Comparison of ENCODE assay signal across 14 cellular contexts in the genomic region with DNA sequence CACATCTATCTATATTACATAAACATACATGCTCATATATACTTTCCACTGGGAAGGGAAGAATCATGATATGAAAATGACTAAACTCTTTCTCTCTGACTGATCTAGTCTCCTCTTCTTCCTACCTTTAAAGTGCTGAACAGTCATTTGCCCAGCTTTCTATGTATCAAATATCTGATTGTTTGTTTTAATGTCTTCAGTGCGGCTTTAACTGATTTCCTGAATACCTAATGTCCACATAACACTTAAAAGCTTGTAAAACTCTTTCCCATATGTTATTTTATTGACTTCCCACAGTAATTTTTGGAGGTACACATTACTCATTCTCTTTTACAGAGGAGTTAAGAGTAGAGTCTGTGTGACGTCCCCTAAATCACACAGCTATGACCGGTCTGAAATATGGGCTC. TPM values are rescaled to one million over a fixed set of nuclear protein-coding genes. Genes with fewer than 3 reads are reported as not detected.
DNase-seq lines count a peak whose midpoint lies in the region; ATAC-seq and TF ChIP-seq lines count a peak whose summit lies in the region.
"Had no signal": no experiment of that assay in that cellular context is flagged by ENCODE, and none has a peak within 500 bp of the region (broad histone marks: within the 10 kb centered on the region; RNA-seq: fewer than 3 reads in every experiment).

No MANE protein-coding gene starts in this region.

- no peak overlapping the region for H3K23ac ChIP-seq in mesendoderm (ENCODE audit: low read length)

- no peaks in the 10 kb centered on the region for H3K9me3 ChIP-seq in mammary epithelial cell (replicated peaks; ENCODE audit: insufficient read depth, low read length)
- H3K9me3 ChIP-seq: gastrocnemius medialis, SJCRH30 had no signal

- H3K27ac ChIP-seq in KMS-11 (peak overlapping the region; percentile 87), mammary epithelial cell (ENCODE audit: insufficient read depth, low read depth, low read length) (no peak overlapping the region), mesendoderm (ENCODE audit: low read depth, low read length) (no peak overlapping the region)
- H3K27ac ChIP-seq: gastrocnemius medialis, SJCRH30 had no signal

- no peak overlapping the region for H3K4ac ChIP-seq in mesendoderm (ENCODE audit: low read depth, low read length)

- no peak overlapping the region for H2BK120ac ChIP-seq in mesendoderm (ENCODE audit: low read depth, low read length)

- H2BK5ac ChIP-seq in mesendoderm (ENCODE audit: low read length), result no peak overlapping the region

- intact Hi-C loops in mammary epithelial cell (cut with micrococcal nuclease), result no loop called here

- H3K79me1 ChIP-seq in mesendoderm (ENCODE audit: low read length), result no peaks in the 10 kb centered on the region

- no peaks in the 10 kb centered on the region for H3K36me3 ChIP-seq in KMS-11 (ENCODE audit: insufficient read depth)
- H3K36me3 ChIP-seq in mammary epithelial cell (ENCODE audit: insufficient read depth, low read length), result no peaks in the 10 kb centered on the region
- no peaks in the 10 kb centered on the region for H3K36me3 ChIP-seq in mesendoderm (ENCODE audit: control insufficient read depth, insufficient read depth, low read length)
- H3K36me3 ChIP-seq: gastrocnemius medialis, SJCRH30 had no signal

- no peak overlapping the region for H2BK15ac ChIP-seq in mesendoderm (replicated peaks; ENCODE audit: low read depth)

- no peak overlapping the region for H3K9ac ChIP-seq in KMS-11
- H3K9ac ChIP-seq in mammary epithelial cell (ENCODE audit: insufficient read depth, low read length), result no peak overlapping the region
- no peak overlapping the region for H3K9ac ChIP-seq in mesendoderm (ENCODE audit: low read length)

- H3K4me2 ChIP-seq in KMS-11 (peak overlapping the region; percentile 47), mammary epithelial cell (ENCODE audit: insufficient read depth, low read depth, low read length) (no peak overlapping the region), mesendoderm (ENCODE audit: low read length) (no peak overlapping the region)

- peak; percentile 45 for DNase-seq in A172 (ENCODE audit: low spot score)
- peak; percentile 62 for DNase-seq in EH (ENCODE audit: low read depth)
- DNase-seq in mammary epithelial cell, result peak; percentile 30
- no peak for DNase-seq in mesendoderm
- DNase-seq in HuH-7.5 (ENCODE audit: low spot score), result no peak
- DNase-seq in NCI-H2227 treated with DMSO at 0.1 percent for 48 hours (lab: John Stamatoyannopoulos, UW), result no peak
- DNase-seq: activated CD4-positive, CD25-positive, alpha-beta regulatory T cell; NCI-H1105; NCI-H524; nucleus accumbens; SJCRH30 had no signal

- dilution Hi-C loops in mammary epithelial cell (cut with HindIII; ENCODE audit: low sequenced_read_pairs), result no loop called here

- CTCF ChIA-PET in mammary epithelial cell (lab: Charles Lee; ENCODE audit: low non-redundant PET), result no interaction called here

- H3K79me2 ChIP-seq in KMS-11 (ENCODE audit: insufficient read depth, low read depth) (no peaks in the 10 kb centered on the region), mammary epithelial cell (ENCODE audit: insufficient read depth, low read length) (no peaks in the 10 kb centered on the region), mesendoderm (ENCODE audit: control insufficient read depth, insufficient read depth, low read length) (no peaks in the 10 kb centered on the region)

- no peak overlapping the region for H4K8ac ChIP-seq in mesendoderm (ENCODE audit: low read depth, low read length)

- no peak overlapping the region for H3K18ac ChIP-seq in mesendoderm (ENCODE audit: low read length)

- BruUV-seq in mammary epithelial cell (replicated peaks; lab: Mats Ljungman, UMichigan), result no TSS peak

- H4K5ac ChIP-seq in mesendoderm (ENCODE audit: low read length), result no peak overlapping the region

- no peaks in the 10 kb centered on the region for H3K27me3 ChIP-seq in KMS-11 (ENCODE audit: insufficient read depth, low read depth)
- H3K27me3 ChIP-seq in mammary epithelial cell (ENCODE audit: insufficient read depth, low read length), result no peaks in the 10 kb centered on the region
- H3K27me3 ChIP-seq in mesendoderm (ENCODE audit: insufficient read depth, low read length, poor library complexity), result no peaks in the 10 kb centered on the region
- H3K27me3 ChIP-seq: gastrocnemius medialis, SJCRH30 had no signal

- H4K20me1 ChIP-seq in KMS-11 (ENCODE audit: insufficient read depth) (no peaks in the 10 kb centered on the region), mammary epithelial cell (ENCODE audit: insufficient read depth, low read length) (no peaks in the 10 kb centered on the region)

- no peak overlapping the region for H3K4me3 ChIP-seq in KMS-11 (IDR thresholded peaks at IDR 0.05; ENCODE audit: insufficient read depth, low read depth, low read length)
- no peak overlapping the region for H3K4me3 ChIP-seq in mammary epithelial cell (replicated peaks in 1 of 3; ENCODE audit: insufficient read depth in 1 of 3, low read depth in 2 of 3, low read length in 3 of 3)
- no peak overlapping the region for H3K4me3 ChIP-seq in mesendoderm (ENCODE audit: low read length)
- H3K4me3 ChIP-seq: gastrocnemius medialis, SJCRH30 had no signal

- H3K4me1 ChIP-seq in KMS-11 (ENCODE audit: low read depth, poor library complexity, severe bottlenecking) (peaks cover 83% of the 10 kb centered on the region), mammary epithelial cell (ENCODE audit: insufficient read depth, low read length) (peaks cover 15% of the 10 kb centered on the region), mesendoderm (ENCODE audit: control insufficient read depth, low read depth, low read length) (no peaks in the 10 kb centered on the region)
- H3K4me1 ChIP-seq: gastrocnemius medialis, SJCRH30 had no signal

- TF ChIP-seq CTCF in KMS-11 (conservative IDR thresholded peaks at IDR 0.05; ENCODE audit: low read depth, low read length) (no peak), mammary epithelial cell (conservative IDR thresholded peaks at IDR 0.05 in 1 of 2, IDR thresholded peaks at IDR 0.05 in 1 of 2; ENCODE audit: extremely low read depth in 1 of 2, insufficient read depth in 1 of 2, low read depth in 1 of 2, low read length in 2 of 2) (no peak)

- H2AFZ ChIP-seq in KMS-11 (ENCODE audit: low read depth), result no peak overlapping the region
- H2AFZ ChIP-seq in mammary epithelial cell (ENCODE audit: low read depth, low read length), result no peak overlapping the region

- in situ Hi-C loops in mammary epithelial cell (cut with MboI; ENCODE audit: low sequenced_read_pairs in 2 of 2), result loop anchor here in 1 of 2 donors (25.0 kb wide), 1 partner anchor 528 kb away; the partner anchor contains the start of gene GABRR3

- 67% methylated on average over 3 of the region's 3 CpGs for WGBS in mammary epithelial cell (ENCODE audit: low coverage, missing lambda C conversion rate)
- WGBS in mesendoderm (ENCODE audit: extremely low coverage, insufficient coverage, low lambda C conversion rate), result no CpG with 5 or more reads among the region's 3 CpGs

- H2AK5ac ChIP-seq in mesendoderm (ENCODE audit: low read length), result no peak overlapping the region

- no peak overlapping the region for H3K56ac ChIP-seq in mesendoderm (ENCODE audit: low read length)

- ATAC-seq in GM18517 (IDR thresholded peaks at IDR 0.05; ENCODE audit: unreplicated experiment), result no peak
- ATAC-seq: gastrocnemius medialis had no signal

RNA-seq across cellular contexts. Expression of gene CPOX, which starts 28.2 kb away (rescaled TPM):
- total RNA-seq in A172 (2014; rRNA removed; shearing (Covaris generic)), result 37.1 and 41.3 TPM in 2 replicates
- total RNA-seq in mammary epithelial cell, result 10 to 100 TPM; 24.3 to 25.2 TPM
- 18.8 TPM for polyA plus RNA-seq in mammary epithelial cell
- polyA minus RNA-seq in mammary epithelial cell, result 23.0 TPM
- 11.0 TPM for polyA plus RNA-seq in mesendoderm (2013, experiment 1 of 2)
- 11.1 TPM for polyA plus RNA-seq in mesendoderm (2013, experiment 2 of 2)

RNA-seq across cellular contexts. Expression of gene GPR15, which starts 33.5 kb away (rescaled TPM):
- not detected in 2 replicates for total RNA-seq in A172 (2014; rRNA removed; shearing (Covaris generic))
- not detected for total RNA-seq in mammary epithelial cell
- not detected for polyA plus RNA-seq in mammary epithelial cell
- not detected for polyA minus RNA-seq in mammary epithelial cell
- polyA plus RNA-seq in mesendoderm (2013, experiment 1 of 2), result not detected
- polyA plus RNA-seq in mesendoderm (2013, experiment 2 of 2), result not detected
- total RNA-seq: gastrocnemius medialis, SJCRH30 had no signal

RNA-seq across cellular contexts. Expression of gene CLDND1, which starts 42.5 kb away (rescaled TPM):
- 140 and 166 TPM in 2 replicates for total RNA-seq in A172 (2014; rRNA removed; shearing (Covaris generic))
- total RNA-seq in mammary epithelial cell, result 10 to 100 TPM; 76.9 to 90.0 TPM
- 72.5 TPM for polyA plus RNA-seq in mammary epithelial cell
- 43.8 TPM for polyA minus RNA-seq in mammary epithelial cell
- polyA plus RNA-seq in mesendoderm (2013, experiment 1 of 2), result 104 TPM
- polyA plus RNA-seq in mesendoderm (2013, experiment 2 of 2), result 110 TPM

Comparison
In these comparisons a context has a peak if more than half of its experiments do, and no peak if none do; other contexts are left out.
1. DNase-seq: peak in A172 (single experiment), EH (single experiment) and mammary epithelial cell (single experiment); none in mesendoderm (single experiment), HuH-7.5 (single experiment) and NCI-H2227 treated with DMSO at 0.1 percent for 48 hours (single experiment).